In the genomic region with DNA sequence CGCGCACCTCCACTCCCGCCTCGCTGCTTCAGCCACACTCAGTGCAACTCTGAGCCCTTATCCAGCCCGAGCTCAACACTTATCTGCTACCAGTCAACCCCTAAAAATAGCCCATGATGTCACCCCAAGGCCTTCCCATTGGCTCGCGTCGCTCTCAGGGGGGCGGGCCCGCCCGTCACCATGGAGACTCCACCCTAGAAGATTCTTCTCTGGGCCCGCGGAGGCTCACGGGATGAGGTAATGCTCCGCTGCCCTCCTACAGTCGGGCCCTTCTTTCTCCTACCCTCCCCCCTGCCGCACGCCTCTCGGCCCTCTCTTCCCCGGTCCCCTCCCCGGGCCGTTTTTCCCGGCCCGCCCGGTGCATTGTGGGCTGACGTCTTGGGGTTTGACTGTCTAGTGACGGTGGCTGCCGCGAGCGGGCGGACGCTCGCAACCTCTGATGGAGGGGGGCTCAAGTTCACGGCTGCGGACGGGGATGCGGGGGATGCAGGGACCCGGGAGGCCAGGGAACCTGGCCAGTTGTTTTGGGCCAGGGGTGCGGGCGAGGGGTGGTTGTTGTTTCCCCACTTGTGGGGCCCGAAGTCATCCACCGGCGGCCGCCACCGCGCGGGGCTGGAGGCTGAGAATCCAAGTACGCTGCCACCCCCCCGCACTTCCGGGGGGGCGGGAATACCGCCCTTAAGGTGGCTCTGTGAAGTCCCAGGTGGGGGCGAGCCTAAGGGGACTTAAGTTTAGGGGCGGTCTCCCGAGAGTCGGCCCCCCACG, we compare ENCODE assay signal across 1 cellular context.
TF ChIP-seq lines count a peak whose summit lies in the region.

A gene (minus strand): TSS at position 55 of the 765 bp plus-strand sequence. CDS start 977 bp downstream, outside the sequence.

TF ChIP-seq in H1, 55 proteins besides CTCF, POLR2A, EP300 and RAD21:
- peak; percentile 93 for TF ChIP-seq GTF2F1 (IDR thresholded peaks at IDR 0.05; ENCODE audit: borderline replicate concordance, low read depth, low read length)
- TF ChIP-seq, protein P1, sequence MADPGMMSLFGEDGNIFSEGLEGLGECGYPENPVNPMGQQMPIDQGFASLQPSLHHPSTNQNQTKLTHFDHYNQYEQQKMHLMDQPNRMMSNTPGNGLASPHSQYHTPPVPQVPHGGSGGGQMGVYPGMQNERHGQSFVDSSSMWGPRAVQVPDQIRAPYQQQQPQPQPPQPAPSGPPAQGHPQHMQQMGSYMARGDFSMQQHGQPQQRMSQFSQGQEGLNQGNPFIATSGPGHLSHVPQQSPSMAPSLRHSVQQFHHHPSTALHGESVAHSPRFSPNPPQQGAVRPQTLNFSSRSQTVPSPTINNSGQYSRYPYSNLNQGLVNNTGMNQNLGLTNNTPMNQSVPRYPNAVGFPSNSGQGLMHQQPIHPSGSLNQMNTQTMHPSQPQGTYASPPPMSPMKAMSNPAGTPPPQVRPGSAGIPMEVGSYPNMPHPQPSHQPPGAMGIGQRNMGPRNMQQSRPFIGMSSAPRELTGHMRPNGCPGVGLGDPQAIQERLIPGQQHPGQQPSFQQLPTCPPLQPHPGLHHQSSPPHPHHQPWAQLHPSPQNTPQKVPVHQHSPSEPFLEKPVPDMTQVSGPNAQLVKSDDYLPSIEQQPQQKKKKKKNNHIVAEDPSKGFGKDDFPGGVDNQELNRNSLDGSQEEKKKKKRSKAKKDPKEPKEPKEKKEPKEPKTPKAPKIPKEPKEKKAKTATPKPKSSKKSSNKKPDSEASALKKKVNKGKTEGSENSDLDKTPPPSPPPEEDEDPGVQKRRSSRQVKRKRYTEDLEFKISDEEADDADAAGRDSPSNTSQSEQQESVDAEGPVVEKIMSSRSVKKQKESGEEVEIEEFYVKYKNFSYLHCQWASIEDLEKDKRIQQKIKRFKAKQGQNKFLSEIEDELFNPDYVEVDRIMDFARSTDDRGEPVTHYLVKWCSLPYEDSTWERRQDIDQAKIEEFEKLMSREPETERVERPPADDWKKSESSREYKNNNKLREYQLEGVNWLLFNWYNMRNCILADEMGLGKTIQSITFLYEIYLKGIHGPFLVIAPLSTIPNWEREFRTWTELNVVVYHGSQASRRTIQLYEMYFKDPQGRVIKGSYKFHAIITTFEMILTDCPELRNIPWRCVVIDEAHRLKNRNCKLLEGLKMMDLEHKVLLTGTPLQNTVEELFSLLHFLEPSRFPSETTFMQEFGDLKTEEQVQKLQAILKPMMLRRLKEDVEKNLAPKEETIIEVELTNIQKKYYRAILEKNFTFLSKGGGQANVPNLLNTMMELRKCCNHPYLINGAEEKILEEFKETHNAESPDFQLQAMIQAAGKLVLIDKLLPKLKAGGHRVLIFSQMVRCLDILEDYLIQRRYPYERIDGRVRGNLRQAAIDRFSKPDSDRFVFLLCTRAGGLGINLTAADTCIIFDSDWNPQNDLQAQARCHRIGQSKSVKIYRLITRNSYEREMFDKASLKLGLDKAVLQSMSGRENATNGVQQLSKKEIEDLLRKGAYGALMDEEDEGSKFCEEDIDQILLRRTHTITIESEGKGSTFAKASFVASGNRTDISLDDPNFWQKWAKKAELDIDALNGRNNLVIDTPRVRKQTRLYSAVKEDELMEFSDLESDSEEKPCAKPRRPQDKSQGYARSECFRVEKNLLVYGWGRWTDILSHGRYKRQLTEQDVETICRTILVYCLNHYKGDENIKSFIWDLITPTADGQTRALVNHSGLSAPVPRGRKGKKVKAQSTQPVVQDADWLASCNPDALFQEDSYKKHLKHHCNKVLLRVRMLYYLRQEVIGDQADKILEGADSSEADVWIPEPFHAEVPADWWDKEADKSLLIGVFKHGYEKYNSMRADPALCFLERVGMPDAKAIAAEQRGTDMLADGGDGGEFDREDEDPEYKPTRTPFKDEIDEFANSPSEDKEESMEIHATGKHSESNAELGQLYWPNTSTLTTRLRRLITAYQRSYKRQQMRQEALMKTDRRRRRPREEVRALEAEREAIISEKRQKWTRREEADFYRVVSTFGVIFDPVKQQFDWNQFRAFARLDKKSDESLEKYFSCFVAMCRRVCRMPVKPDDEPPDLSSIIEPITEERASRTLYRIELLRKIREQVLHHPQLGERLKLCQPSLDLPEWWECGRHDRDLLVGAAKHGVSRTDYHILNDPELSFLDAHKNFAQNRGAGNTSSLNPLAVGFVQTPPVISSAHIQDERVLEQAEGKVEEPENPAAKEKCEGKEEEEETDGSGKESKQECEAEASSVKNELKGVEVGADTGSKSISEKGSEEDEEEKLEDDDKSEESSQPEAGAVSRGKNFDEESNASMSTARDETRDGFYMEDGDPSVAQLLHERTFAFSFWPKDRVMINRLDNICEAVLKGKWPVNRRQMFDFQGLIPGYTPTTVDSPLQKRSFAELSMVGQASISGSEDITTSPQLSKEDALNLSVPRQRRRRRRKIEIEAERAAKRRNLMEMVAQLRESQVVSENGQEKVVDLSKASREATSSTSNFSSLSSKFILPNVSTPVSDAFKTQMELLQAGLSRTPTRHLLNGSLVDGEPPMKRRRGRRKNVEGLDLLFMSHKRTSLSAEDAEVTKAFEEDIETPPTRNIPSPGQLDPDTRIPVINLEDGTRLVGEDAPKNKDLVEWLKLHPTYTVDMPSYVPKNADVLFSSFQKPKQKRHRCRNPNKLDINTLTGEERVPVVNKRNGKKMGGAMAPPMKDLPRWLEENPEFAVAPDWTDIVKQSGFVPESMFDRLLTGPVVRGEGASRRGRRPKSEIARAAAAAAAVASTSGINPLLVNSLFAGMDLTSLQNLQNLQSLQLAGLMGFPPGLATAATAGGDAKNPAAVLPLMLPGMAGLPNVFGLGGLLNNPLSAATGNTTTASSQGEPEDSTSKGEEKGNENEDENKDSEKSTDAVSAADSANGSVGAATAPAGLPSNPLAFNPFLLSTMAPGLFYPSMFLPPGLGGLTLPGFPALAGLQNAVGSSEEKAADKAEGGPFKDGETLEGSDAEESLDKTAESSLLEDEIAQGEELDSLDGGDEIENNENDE (IDR thresholded peaks at IDR 0.05; ENCODE audit: insufficient replicate concordance, low read length), result no peak
- no peak for TF ChIP-seq TEAD4 (IDR thresholded peaks at IDR 0.05; ENCODE audit: low read depth, low read length)
- peak; percentile 63 for TF ChIP-seq ASH2L (IDR thresholded peaks at IDR 0.05; ENCODE audit: low read length)
- peak; percentile 60 for TF ChIP-seq TAF7 (optimal IDR thresholded peaks at IDR 0.05; ENCODE audit: borderline replicate concordance, low read depth, low read length)
- TF ChIP-seq, protein P2, sequence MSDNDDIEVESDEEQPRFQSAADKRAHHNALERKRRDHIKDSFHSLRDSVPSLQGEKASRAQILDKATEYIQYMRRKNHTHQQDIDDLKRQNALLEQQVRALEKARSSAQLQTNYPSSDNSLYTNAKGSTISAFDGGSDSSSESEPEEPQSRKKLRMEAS (IDR thresholded peaks at IDR 0.05), result peak; percentile 72
- TF ChIP-seq FOSL1 (IDR thresholded peaks at IDR 0.05; ENCODE audit: insufficient read depth, low read depth, low read length), result no peak
- no peak for TF ChIP-seq MAFK (IDR thresholded peaks at IDR 0.05; ENCODE audit: low read depth, low read length)
- no peak for TF ChIP-seq CBX5 (IDR thresholded peaks at IDR 0.05; ENCODE audit: low read depth, low read length)
- no peak for TF ChIP-seq TCF12 (IDR thresholded peaks at IDR 0.05; ENCODE audit: low read depth, low read length)
- peak; percentile 97 for TF ChIP-seq TBP (IDR thresholded peaks at IDR 0.05; ENCODE audit: low read depth, low read length)
- TF ChIP-seq, protein P3, sequence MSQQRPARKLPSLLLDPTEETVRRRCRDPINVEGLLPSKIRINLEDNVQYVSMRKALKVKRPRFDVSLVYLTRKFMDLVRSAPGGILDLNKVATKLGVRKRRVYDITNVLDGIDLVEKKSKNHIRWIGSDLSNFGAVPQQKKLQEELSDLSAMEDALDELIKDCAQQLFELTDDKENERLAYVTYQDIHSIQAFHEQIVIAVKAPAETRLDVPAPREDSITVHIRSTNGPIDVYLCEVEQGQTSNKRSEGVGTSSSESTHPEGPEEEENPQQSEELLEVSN (IDR thresholded peaks at IDR 0.05), result no peak; the same call in 1 of the 2 replicates
- TF ChIP-seq HDAC6 (IDR thresholded peaks at IDR 0.05; ENCODE audit: low read depth, low read length), result no peak
- TF ChIP-seq CTBP2 (IDR thresholded peaks at IDR 0.05; ENCODE audit: borderline replicate concordance, insufficient read depth, insufficient read length, low read length), result peak; percentile 63
- peak in 1 of 2 experiments; percentile 12; a peak in 1 of 4 replicates for TF ChIP-seq SIN3A (conservative IDR thresholded peaks at IDR 0.05 in 1 of 2, IDR thresholded peaks at IDR 0.05 in 1 of 2; ENCODE audit: low read depth in 1 of 2, low read length in 2 of 2)
- TF ChIP-seq NANOG (IDR thresholded peaks at IDR 0.05; ENCODE audit: insufficient read depth, low read depth, low read length, poor library complexity, severe bottlenecking), result no peak
- TF ChIP-seq POU5F1 (IDR thresholded peaks at IDR 0.05; ENCODE audit: low read depth, low read length), result no peak
- TF ChIP-seq GABPA (IDR thresholded peaks at IDR 0.05; ENCODE audit: borderline replicate concordance, insufficient read depth, low read length), result no peak
- no peak for TF ChIP-seq SIRT6 (IDR thresholded peaks at IDR 0.05; ENCODE audit: low read length)
- TF ChIP-seq CBX8 (IDR thresholded peaks at IDR 0.05; ENCODE audit: borderline replicate concordance, low read depth, low read length), result no peak
- TF ChIP-seq, protein P4, sequence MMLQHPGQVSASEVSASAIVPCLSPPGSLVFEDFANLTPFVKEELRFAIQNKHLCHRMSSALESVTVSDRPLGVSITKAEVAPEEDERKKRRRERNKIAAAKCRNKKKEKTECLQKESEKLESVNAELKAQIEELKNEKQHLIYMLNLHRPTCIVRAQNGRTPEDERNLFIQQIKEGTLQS (IDR thresholded peaks at IDR 0.05; ENCODE audit: insufficient read depth, low read depth, low read length), result no peak
- TF ChIP-seq EGR1 (IDR thresholded peaks at IDR 0.05; ENCODE audit: borderline replicate concordance, low read depth, low read length), result no peak
- peak; percentile 29 for TF ChIP-seq SP2 (IDR thresholded peaks at IDR 0.05; ENCODE audit: low read length)
- TF ChIP-seq, protein P5, sequence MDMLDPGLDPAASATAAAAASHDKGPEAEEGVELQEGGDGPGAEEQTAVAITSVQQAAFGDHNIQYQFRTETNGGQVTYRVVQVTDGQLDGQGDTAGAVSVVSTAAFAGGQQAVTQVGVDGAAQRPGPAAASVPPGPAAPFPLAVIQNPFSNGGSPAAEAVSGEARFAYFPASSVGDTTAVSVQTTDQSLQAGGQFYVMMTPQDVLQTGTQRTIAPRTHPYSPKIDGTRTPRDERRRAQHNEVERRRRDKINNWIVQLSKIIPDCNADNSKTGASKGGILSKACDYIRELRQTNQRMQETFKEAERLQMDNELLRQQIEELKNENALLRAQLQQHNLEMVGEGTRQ (IDR thresholded peaks at IDR 0.05; ENCODE audit: low read length), result no peak
- TF ChIP-seq CREB1 (IDR thresholded peaks at IDR 0.05), result peak; percentile 78
- TF ChIP-seq SIX5 (IDR thresholded peaks at IDR 0.05; ENCODE audit: low read depth, low read length), result no peak
- TF ChIP-seq KDM4A (IDR thresholded peaks at IDR 0.05; ENCODE audit: low read depth, low read length, severe bottlenecking), result peak; percentile 66
- 0 out of 2 replicates have a peak, but pooled peaks have one; percentile 25 for TF ChIP-seq CEBPB (IDR thresholded peaks at IDR 0.05; ENCODE audit: low read depth, low read length)
- no peak for TF ChIP-seq SUZ12 (IDR thresholded peaks at IDR 0.05; ENCODE audit: low read length)
- peak; percentile 74; the same call in 1 of the 2 replicates for TF ChIP-seq SP1 (IDR thresholded peaks at IDR 0.05; ENCODE audit: low read depth, low read length)
- TF ChIP-seq RNF2 (IDR thresholded peaks at IDR 0.05; ENCODE audit: borderline replicate concordance, low read depth, low read length, missing control alignments, poor library complexity, severe bottlenecking), result no peak
- TF ChIP-seq BACH1 (IDR thresholded peaks at IDR 0.05; ENCODE audit: low read length), result peak; percentile 7; the same call in 1 of the 2 replicates
- peak; percentile 100 for TF ChIP-seq POLR2AphosphoS5 (IDR thresholded peaks at IDR 0.05; ENCODE audit: low read depth, low read length)
- peak; percentile 6 for TF ChIP-seq SAP30 (IDR thresholded peaks at IDR 0.05; ENCODE audit: insufficient read depth, insufficient replicate concordance, low read length)
- TF ChIP-seq ZNF274 (IDR thresholded peaks at IDR 0.05; ENCODE audit: borderline replicate concordance, extremely low read depth, low read length), result no peak
- TF ChIP-seq JUND (IDR thresholded peaks at IDR 0.05; ENCODE audit: low read length), result peak; percentile 94
- peak; percentile 15; the same call in 1 of the 2 replicates for TF ChIP-seq YY1 (IDR thresholded peaks at IDR 0.05; ENCODE audit: low read depth, low read length)
- TF ChIP-seq CHD2 (IDR thresholded peaks at IDR 0.05; ENCODE audit: low read length), result peak; percentile 45; the same call in 1 of the 2 replicates
- no peak for TF ChIP-seq RXRA (IDR thresholded peaks at IDR 0.05; ENCODE audit: insufficient read depth, low read depth, low read length)
- no peak for TF ChIP-seq BRCA1 (IDR thresholded peaks at IDR 0.05; ENCODE audit: low read depth, low read length)
- no peak for TF ChIP-seq SRF (IDR thresholded peaks at IDR 0.05; ENCODE audit: low read depth, low read length)
- TF ChIP-seq NRF1 (IDR thresholded peaks at IDR 0.05; ENCODE audit: low read depth, low read length), result no peak
- TF ChIP-seq JUN (IDR thresholded peaks at IDR 0.05; ENCODE audit: low read depth, low read length), result peak; percentile 92
- peak; percentile 99 for TF ChIP-seq TAF1 (IDR thresholded peaks at IDR 0.05; ENCODE audit: low read depth, low read length)
- TF ChIP-seq, protein P6, sequence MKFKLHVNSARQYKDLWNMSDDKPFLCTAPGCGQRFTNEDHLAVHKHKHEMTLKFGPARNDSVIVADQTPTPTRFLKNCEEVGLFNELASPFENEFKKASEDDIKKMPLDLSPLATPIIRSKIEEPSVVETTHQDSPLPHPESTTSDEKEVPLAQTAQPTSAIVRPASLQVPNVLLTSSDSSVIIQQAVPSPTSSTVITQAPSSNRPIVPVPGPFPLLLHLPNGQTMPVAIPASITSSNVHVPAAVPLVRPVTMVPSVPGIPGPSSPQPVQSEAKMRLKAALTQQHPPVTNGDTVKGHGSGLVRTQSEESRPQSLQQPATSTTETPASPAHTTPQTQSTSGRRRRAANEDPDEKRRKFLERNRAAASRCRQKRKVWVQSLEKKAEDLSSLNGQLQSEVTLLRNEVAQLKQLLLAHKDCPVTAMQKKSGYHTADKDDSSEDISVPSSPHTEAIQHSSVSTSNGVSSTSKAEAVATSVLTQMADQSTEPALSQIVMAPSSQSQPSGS (IDR thresholded peaks at IDR 0.05; ENCODE audit: low read length), result peak; percentile 100
- TF ChIP-seq PHF8 (conservative IDR thresholded peaks at IDR 0.05; ENCODE audit: low read depth, low read length), result peak; percentile 13; the same call in 1 of the 2 replicates
- TF ChIP-seq HDAC2 (IDR thresholded peaks at IDR 0.05; ENCODE audit: borderline replicate concordance in 1 of 2, low read depth in 2 of 2, low read length in 2 of 2), result no peak
- no peak for TF ChIP-seq SP4 (IDR thresholded peaks at IDR 0.05; ENCODE audit: low read length)
- TF ChIP-seq RFX5 (IDR thresholded peaks at IDR 0.05; ENCODE audit: borderline replicate concordance, low read depth, low read length), result no peak
- TF ChIP-seq EZH2 (IDR thresholded peaks at IDR 0.05; ENCODE audit: low read depth, low read length, severe bottlenecking), result no peak
- no peak for TF ChIP-seq KDM1A (IDR thresholded peaks at IDR 0.05; ENCODE audit: borderline replicate concordance, low read length)
- TF ChIP-seq RBBP5 (IDR thresholded peaks at IDR 0.05; ENCODE audit: borderline replicate concordance, low read depth, low read length), result no peak
- no peak for TF ChIP-seq KDM5A (IDR thresholded peaks at IDR 0.05; ENCODE audit: low read length)
- TF ChIP-seq CHD1 (IDR thresholded peaks at IDR 0.05; ENCODE audit: low read depth, low read length), result no peak
- no peak for TF ChIP-seq BCL11A (IDR thresholded peaks at IDR 0.05; ENCODE audit: low read depth in 2 of 2, low read length in 2 of 2)
